13 cellular contexts compared by ENCODE assay signal in the genomic region with DNA sequence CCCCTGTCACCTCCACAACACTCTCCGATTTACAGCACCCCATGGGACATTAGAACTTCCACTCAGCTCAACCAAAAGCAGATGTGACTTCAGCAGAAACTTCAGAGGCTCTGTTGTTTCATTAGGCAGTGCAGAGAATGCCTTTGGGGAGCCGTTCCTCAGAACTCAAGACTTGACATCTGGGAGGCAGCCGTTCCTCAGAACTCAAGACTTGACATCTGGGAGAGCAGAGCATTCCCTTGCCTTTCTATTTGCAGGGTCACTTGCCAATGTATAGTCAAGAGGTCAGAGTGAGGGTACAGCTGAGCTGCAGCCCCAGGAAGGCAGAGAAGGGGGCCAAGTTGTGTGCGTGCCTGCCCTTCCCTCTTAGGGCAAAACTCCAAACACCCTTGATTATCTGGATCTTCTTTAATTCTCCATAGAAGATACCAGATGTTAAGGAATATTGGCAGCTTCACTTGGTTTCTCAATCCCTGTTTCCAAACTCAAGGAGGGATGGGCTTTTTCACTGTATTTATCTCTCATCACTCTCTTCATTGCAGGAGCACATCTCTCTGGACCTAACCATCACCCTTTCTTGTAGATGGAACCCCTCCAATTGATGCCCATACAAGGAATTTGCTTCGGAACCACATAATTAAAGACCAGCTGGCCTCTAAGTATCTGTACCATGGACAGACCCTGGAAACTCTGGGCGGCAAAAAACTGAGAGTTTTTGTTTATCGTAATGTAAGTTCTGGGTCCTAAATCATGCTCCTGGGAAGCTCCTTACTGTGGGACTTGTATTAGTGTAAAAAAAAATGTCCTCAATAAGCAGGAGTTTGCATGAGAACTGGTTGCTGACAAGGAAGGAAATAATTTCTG. TPM values are rescaled to one million over a fixed set of nuclear protein-coding genes. Genes with fewer than 3 reads are reported as not detected.
A peak's percentile ranks its signal among the peaks of the same experiment; 100 is the strongest.
DNase-seq lines count a peak whose midpoint lies in the region; ATAC-seq and TF ChIP-seq lines count a peak whose summit lies in the region.
"Had no signal": no experiment of that assay in that cellular context is flagged by ENCODE, and none has a peak within 500 bp of the region (broad histone marks: within the 10 kb centered on the region; RNA-seq: fewer than 3 reads in every experiment).

No MANE protein-coding gene starts in this region.

- no peaks in the 10 kb centered on the region for H3K9me3 ChIP-seq in right lobe of liver
- H3K9me3 ChIP-seq in thoracic aorta: no peaks in the 10 kb centered on the region

- DNase-seq in HFF-Myc (ENCODE audit: extremely low read depth, low read depth) (peak; percentile 77), coronary artery (ENCODE audit: low spot score) (no peak), right lobe of liver (no peak), thoracic aorta (ENCODE audit: low spot score) (no peak), middle frontal gyrus (ENCODE audit: extremely low spot score, low spot score) (no peak), NCI-H1694 (lab: John Stamatoyannopoulos, UW) (no peak)
- DNase-seq: activated CD4-positive, alpha-beta T cell treated with anti-CD3 and anti-CD28 coated beads for 4 hours; central memory CD4-positive, alpha-beta T cell; left colon; NCI-H187; stimulated activated CD4-positive, alpha-beta T cell treated with anti-CD3 and anti-CD28 coated beads, Interleukin-2, amount 100 ng/mL, for 24 hours; stimulated activated naive CD8-positive, alpha-beta T cell treated with anti-CD3 and anti-CD28 coated beads, Interleukin-15, Interleukin-2, amounts not matched to agents 100 U/mL and 50 U/mL, for 24 hours had no signal

- H3K4me1 ChIP-seq in right lobe of liver (peaks cover 0 to 48% (median 20%) of the 10 kb centered on the region in 4 donors), thoracic aorta (ENCODE audit: control insufficient read depth in 1 of 2, low read depth in 2 of 2) (peaks cover 14 to 56% of the 10 kb centered on the region in 2 donors)

- H3K27me3 ChIP-seq in right lobe of liver (no peaks in the 10 kb centered on the region), thoracic aorta (replicated peaks; ENCODE audit: insufficient read depth) (no peaks in the 10 kb centered on the region)

- intact Hi-C loops in right lobe of liver (cut with DNase I): loop anchor here in 1 of 2 donors (10.0 kb wide), 1 partner anchor 80 kb away; no protein-coding TSS in a partner anchor

- ATAC-seq in right lobe of liver: no peak
- no peak for ATAC-seq in thoracic aorta (ENCODE audit: insufficient number of reproducible peaks, low FRiP score, low read depth)
- no peak for ATAC-seq in HG02938 (IDR thresholded peaks at IDR 0.05; ENCODE audit: unreplicated experiment)
- ATAC-seq: stimulated activated naive CD8-positive, alpha-beta T cell treated with anti-CD3 and anti-CD28 coated beads, Interleukin-15, Interleukin-2, amounts not matched to agents 100 U/mL and 50 U/mL, for 24 hours had no signal

- H3K36me3 ChIP-seq in right lobe of liver: no peaks in the 10 kb centered on the region
- H3K36me3 ChIP-seq in thoracic aorta: peaks cover 4% of the 10 kb centered on the region

- H3K4me3 ChIP-seq in HFF-Myc (replicated peaks; ENCODE audit: low read depth, low read length): no peak overlapping the region
- peak overlapping the region; percentile 13 for H3K4me3 ChIP-seq in coronary artery
- H3K4me3 ChIP-seq in right lobe of liver: no peak overlapping the region
- no peak overlapping the region for H3K4me3 ChIP-seq in thoracic aorta

- H3K27ac ChIP-seq in coronary artery (peak overlapping the region; percentile 62 to 83), right lobe of liver (peak overlapping the region; percentile 85 to 100 (median 95)), thoracic aorta (peak overlapping the region; percentile 3 to 53)

- TF ChIP-seq POLR2A in right lobe of liver (IDR thresholded peaks at IDR 0.05): no peak

- WGBS in right lobe of liver (ENCODE audit: insufficient coverage, low coverage, low lambda C conversion rate, missing lambda C conversion rate): 53% methylated on average over 7 of the region's 7 CpGs

- TF ChIP-seq CTCF in HFF-Myc (IDR thresholded peaks at IDR 0.05; ENCODE audit: low read depth, low read length, missing control alignments) (no peak), coronary artery (IDR thresholded peaks at IDR 0.05) (no peak), right lobe of liver (IDR thresholded peaks at IDR 0.05) (no peak), thoracic aorta (IDR thresholded peaks at IDR 0.05) (no peak)

RNA-seq across cellular contexts. Expression of a gene that starts 25.6 kb away (rescaled TPM):
- 100 to 1,000 TPM in 3 of 6 experiments, 10 to 100 TPM in 3; 30.7 to 143 (median 87.2) TPM for total RNA-seq in right lobe of liver
- total RNA-seq in thoracic aorta: 100 to 1,000 TPM; 158 to 173 TPM

Comparison
In these comparisons a context has a peak if more than half of its experiments do, and no peak if none do; other contexts are left out.
1. H3K27ac ChIP-seq: peak in every context shown above with its lines; median percentile 95 in right lobe of liver; 72 in coronary artery; 28 in thoracic aorta.